Comparison of ENCODE assay signal across 23 cellular contexts in the genomic region with DNA sequence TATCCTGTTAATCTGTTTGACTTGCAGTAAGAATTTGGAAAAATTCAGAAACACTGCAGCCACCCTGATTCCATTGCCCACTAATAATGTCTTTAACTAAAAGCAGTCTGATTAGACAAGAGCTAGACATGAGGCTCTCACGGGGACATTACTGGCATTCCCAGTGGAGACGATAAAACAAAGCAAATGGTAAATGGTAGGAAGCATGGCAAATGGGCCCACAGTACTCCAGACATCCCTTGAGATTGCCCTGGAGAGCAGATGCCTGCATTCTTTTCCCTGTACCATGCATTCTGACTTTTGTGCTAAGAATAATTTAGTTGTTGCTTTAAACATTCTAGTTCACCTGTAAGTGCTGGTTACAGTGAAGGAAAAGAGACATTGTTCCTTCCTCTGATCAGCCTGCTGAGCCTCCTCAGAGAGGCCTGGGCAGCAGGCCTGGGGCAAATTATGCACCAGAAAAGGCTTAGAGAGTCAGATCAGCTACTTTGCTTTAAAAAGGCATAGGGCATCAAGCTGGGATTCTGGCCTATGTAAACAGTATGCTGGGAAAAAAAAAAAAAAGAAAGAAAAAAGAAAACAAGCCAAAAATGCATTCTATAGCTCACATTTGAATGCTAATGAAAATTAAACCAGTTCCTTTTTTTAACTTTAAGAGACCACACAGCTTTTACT.
"Had no signal": no experiment of that assay in that cellular context is flagged by ENCODE, and none has a peak within 500 bp of the region (broad histone marks: within the 10 kb centered on the region; RNA-seq: fewer than 3 reads in every experiment).

No MANE protein-coding gene starts in this region.

- H3K27ac ChIP-seq: esophagus squamous epithelium, neural progenitor cell, psoas muscle, sigmoid colon, thoracic aorta, tibial nerve, upper lobe of right lung, uterus had no signal

- DNase-seq: cortex of kidney; effector memory CD8-positive, alpha-beta T cell; erythroblast; esophagus squamous epithelium; head of caudate nucleus; left ventricle myocardium superior; midbrain; naive thymus-derived CD4-positive, alpha-beta T cell; psoas muscle; right cardiac atrium; sigmoid colon; stimulated activated CD4-positive, alpha-beta T cell treated with anti-CD3 and anti-CD28 coated beads, Interleukin-2, amount 100 ng/mL, for 24 hours; stimulated activated CD4-positive, alpha-beta T cell treated with anti-CD3 and anti-CD28 coated beads, Interleukin-4, amount 100 ng/mL, for 24 hours; stimulated activated naive B cell treated with anti-CD40 and anti-IgM and Interleukin-4, amounts not matched to agents 10 μg/mL and 1 μg/mL and 100 μg/mL, for 72 hours; upper lobe of right lung; uterus had no signal

- H3K36me3 ChIP-seq: esophagus squamous epithelium, neural progenitor cell, sigmoid colon, thoracic aorta, tibial nerve, upper lobe of right lung, uterus had no signal

- H3K4me3 Mint-ChIP-seq: effector memory CD8-positive, alpha-beta T cell; memory B cell; naive thymus-derived CD4-positive, alpha-beta T cell; nephron; neural progenitor cell; stimulated activated naive B cell treated with anti-CD40 and anti-IgM and Interleukin-4, amounts not matched to agents 10 μg/mL and 1 μg/mL and 100 μg/mL, for 72 hours; stimulated activated naive CD8-positive, alpha-beta T cell treated with anti-CD3 and anti-CD28 coated beads, Interleukin-15, Interleukin-2, amounts not matched to agents 100 ng/mL and 50 ng/mL, for 24 hours had no signal

- H3K4me3 ChIP-seq: esophagus squamous epithelium, lung, neural progenitor cell, psoas muscle, sigmoid colon, thoracic aorta, tibial nerve, upper lobe of right lung, uterus had no signal

- H3K4me2 ChIP-seq: neural progenitor cell had no signal

- H3K27ac Mint-ChIP-seq: effector memory CD8-positive, alpha-beta T cell; memory B cell; naive thymus-derived CD4-positive, alpha-beta T cell; nephron; neural progenitor cell; stimulated activated naive B cell treated with anti-CD40 and anti-IgM and Interleukin-4, amounts not matched to agents 10 μg/mL and 1 μg/mL and 100 μg/mL, for 72 hours; stimulated activated naive CD8-positive, alpha-beta T cell treated with anti-CD3 and anti-CD28 coated beads, Interleukin-15, Interleukin-2, amounts not matched to agents 100 ng/mL and 50 ng/mL, for 24 hours had no signal

- H3K27me3 Mint-ChIP-seq: effector memory CD8-positive, alpha-beta T cell; memory B cell; naive thymus-derived CD4-positive, alpha-beta T cell; stimulated activated naive B cell treated with anti-CD40 and anti-IgM and Interleukin-4, amounts not matched to agents 10 μg/mL and 1 μg/mL and 100 μg/mL, for 72 hours; stimulated activated naive CD8-positive, alpha-beta T cell treated with anti-CD3 and anti-CD28 coated beads, Interleukin-15, Interleukin-2, amounts not matched to agents 100 ng/mL and 50 ng/mL, for 24 hours had no signal

- H3K36me3 Mint-ChIP-seq: memory B cell; naive thymus-derived CD4-positive, alpha-beta T cell; neural progenitor cell had no signal

- H3K9ac ChIP-seq: neural progenitor cell had no signal

- H3K27me3 ChIP-seq: esophagus squamous epithelium, neural progenitor cell, sigmoid colon, tibial nerve, upper lobe of right lung, uterus had no signal

- H2AFZ ChIP-seq: neural progenitor cell had no signal

- H3K4me1 Mint-ChIP-seq: memory B cell; naive thymus-derived CD4-positive, alpha-beta T cell; nephron; neural progenitor cell; stimulated activated naive B cell treated with anti-CD40 and anti-IgM and Interleukin-4, amounts not matched to agents 10 μg/mL and 1 μg/mL and 100 μg/mL, for 72 hours had no signal

- H3K4me1 ChIP-seq: esophagus squamous epithelium, psoas muscle, sigmoid colon, tibial nerve, upper lobe of right lung, uterus had no signal

- ATAC-seq: effector memory CD8-positive, alpha-beta T cell; left ventricle myocardium superior; naive thymus-derived CD4-positive, alpha-beta T cell; psoas muscle; right cardiac atrium; stimulated activated naive B cell treated with anti-CD40 and anti-IgM and Interleukin-4, amounts not matched to agents 10 μg/mL and 1 μg/mL and 100 μg/mL, for 72 hours; upper lobe of right lung had no signal
